Comparison of ENCODE assay signal across 16 cellular contexts in the genomic region with DNA sequence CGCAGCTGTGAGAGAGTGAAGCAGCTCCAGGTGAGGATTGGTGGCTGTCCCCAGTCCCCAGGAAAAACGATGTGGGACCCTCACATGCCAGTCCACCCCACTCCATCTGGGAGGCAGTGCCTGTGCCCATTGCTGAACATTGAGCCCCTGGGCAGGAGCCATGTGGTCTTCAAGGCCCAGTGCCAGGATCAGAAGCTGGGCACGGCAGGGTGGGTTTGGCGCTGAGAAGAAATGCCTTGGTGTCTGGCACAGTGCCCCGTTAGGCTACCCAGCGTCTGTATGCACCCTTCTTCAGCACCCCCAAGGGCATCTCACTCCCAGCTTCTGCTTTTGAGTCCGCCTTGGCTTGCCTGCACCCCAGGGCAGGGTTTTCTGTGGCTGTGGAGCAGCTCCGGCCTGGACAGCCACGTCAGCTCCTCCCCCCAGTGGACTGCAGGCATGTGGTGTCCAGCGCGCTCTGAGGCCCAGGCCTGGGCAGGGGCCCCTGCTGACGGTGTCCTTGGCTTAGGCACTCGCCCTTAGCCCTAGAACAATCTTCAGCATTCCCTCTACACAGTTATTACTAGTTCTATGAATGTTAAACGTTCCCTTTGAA. TPM values are rescaled to one million over a fixed set of nuclear protein-coding genes. Genes with fewer than 3 reads are reported as not detected.
A peak's percentile ranks its signal among the peaks of the same experiment; 100 is the strongest.
DNase-seq lines count a peak whose midpoint lies in the region; ATAC-seq and TF ChIP-seq lines count a peak whose summit lies in the region.
"Had no signal": no experiment of that assay in that cellular context is flagged by ENCODE, and none has a peak within 500 bp of the region (broad histone marks: within the 10 kb centered on the region; RNA-seq: fewer than 3 reads in every experiment).

No MANE protein-coding gene starts in this region.

- H3K4me1 Mint-ChIP-seq in activated T-cell treated with anti-CD3 and anti-CD28 coated beads, Interleukin-2, amount 50 U/mL, for 24 hours (ENCODE audit: low read depth), result no peaks in the 10 kb centered on the region
- H3K4me1 Mint-ChIP-seq in neural progenitor cell, result peaks cover 35% of the 10 kb centered on the region
- H3K4me1 Mint-ChIP-seq: activated naive CD8-positive, alpha-beta T cell treated with anti-CD3 and anti-CD28 coated beads, Interleukin-2, amount 10 ng/mL, durations not matched to agents 7 days and 5 days had no signal

- H3K4me3 ChIP-seq in neural progenitor cell, result no peak overlapping the region
- no peak overlapping the region for H3K4me3 ChIP-seq in aorta (ENCODE audit: low read length in 2 of 2)
- H3K4me3 ChIP-seq: mucosa of descending colon, SJCRH30 had no signal

- no peaks in the 10 kb centered on the region for H3K9me3 ChIP-seq in neural progenitor cell (ENCODE audit: low read depth)
- no peaks in the 10 kb centered on the region for H3K9me3 ChIP-seq in aorta (ENCODE audit: control insufficient read depth, low read length)
- H3K9me3 ChIP-seq: mucosa of descending colon had no signal

- no peak overlapping the region for H3K9ac ChIP-seq in neural progenitor cell

- H3K4me3 Mint-ChIP-seq in activated T-cell treated with anti-CD3 and anti-CD28 coated beads, Interleukin-2, amount 50 U/mL, for 24 hours, result no peak overlapping the region
- H3K4me3 Mint-ChIP-seq in neural progenitor cell, result peak overlapping the region; percentile 33
- H3K4me3 Mint-ChIP-seq: activated naive CD8-positive, alpha-beta T cell treated with anti-CD3 and anti-CD28 coated beads, Interleukin-2, amount 10 ng/mL, durations not matched to agents 7 days and 5 days had no signal

- H3K36me3 ChIP-seq in neural progenitor cell (no peaks in the 10 kb centered on the region), aorta (ENCODE audit: control insufficient read depth in 1 of 2, insufficient read depth in 2 of 2, low read length in 1 of 2) (no peaks in the 10 kb centered on the region)

- no peak overlapping the region for H2AFZ ChIP-seq in neural progenitor cell (replicated peaks)

- H3K36me3 Mint-ChIP-seq in activated T-cell treated with anti-CD3 and anti-CD28 coated beads, Interleukin-2, amount 50 U/mL, for 24 hours (ENCODE audit: low read depth), result peaks cover 9% of the 10 kb centered on the region
- peaks cover 34% of the 10 kb centered on the region for H3K36me3 Mint-ChIP-seq in neural progenitor cell

- H3K4me1 ChIP-seq in neural progenitor cell (peaks cover 30% of the 10 kb centered on the region), aorta (ENCODE audit: control insufficient read depth in 1 of 2, insufficient read depth in 2 of 2, low read length in 2 of 2) (no peaks in the 10 kb centered on the region)
- H3K4me1 ChIP-seq: SJCRH30 had no signal

- peaks cover 45% of the 10 kb centered on the region for H3K79me2 ChIP-seq in neural progenitor cell (ENCODE audit: low read depth)

- no peak overlapping the region for H3K27ac Mint-ChIP-seq in activated T-cell treated with anti-CD3 and anti-CD28 coated beads, Interleukin-2, amount 50 U/mL, for 24 hours
- H3K27ac Mint-ChIP-seq in neural progenitor cell, result peak overlapping the region; percentile 97
- H3K27ac Mint-ChIP-seq: activated naive CD8-positive, alpha-beta T cell treated with anti-CD3 and anti-CD28 coated beads, Interleukin-2, amount 10 ng/mL, durations not matched to agents 7 days and 5 days had no signal

- H4K20me1 ChIP-seq in neural progenitor cell (ENCODE audit: low read depth), result peaks cover 12% of the 10 kb centered on the region

- peak; percentile 12 for DNase-seq in activated T-cell treated with anti-CD3 and anti-CD28 coated beads, Interleukin-2, amount 50 U/mL, for 24 hours
- DNase-seq in activated T-cell treated with anti-CD3 and anti-CD28 coated beads for 4 hours (no peak), Right ventricle myocardium inferior (ENCODE audit: missing footprints) (peak; percentile 84), neural progenitor cell (ENCODE audit: low spot score) (no peak), aorta (peak; percentile 50 to 74)
- DNase-seq: ACHN; activated CD4-positive, alpha-beta T cell treated with anti-CD3 and anti-CD28 coated beads, Interleukin-2, amount 50 U/mL, for 1 hour; activated naive CD8-positive, alpha-beta T cell treated with anti-CD3 and anti-CD28 coated beads, Interleukin-2, amount 10 ng/mL, durations not matched to agents 7 days and 5 days; GOT3; Kasumi-1; SJCRH30; stimulated activated CD4-positive, alpha-beta T cell treated with anti-CD3 and anti-CD28 coated beads, Interleukin-1b, Interleukin-23, amount 100 ng/mL, for 48 hours had no signal

- H3K27ac ChIP-seq in neural progenitor cell (peak overlapping the region; percentile 96), aorta (ENCODE audit: low read depth in 1 of 2, low read length in 2 of 2) (no peak overlapping the region)
- H3K27ac ChIP-seq: SJCRH30 had no signal

- peaks cover 20% of the 10 kb centered on the region for H3F3A ChIP-seq in neural progenitor cell (ENCODE audit: low read depth)

- H3K27me3 ChIP-seq in neural progenitor cell, result no peaks in the 10 kb centered on the region
- H3K27me3 ChIP-seq in aorta (ENCODE audit: control insufficient read depth in 1 of 2, insufficient read depth in 2 of 2, low read length in 1 of 2), result no peaks in the 10 kb centered on the region
- H3K27me3 ChIP-seq: SJCRH30 had no signal

- H3K9me3 Mint-ChIP-seq in activated T-cell treated with anti-CD3 and anti-CD28 coated beads, Interleukin-2, amount 50 U/mL, for 24 hours, result no peaks in the 10 kb centered on the region
- peaks cover 20% of the 10 kb centered on the region for H3K9me3 Mint-ChIP-seq in neural progenitor cell
- H3K9me3 Mint-ChIP-seq: activated naive CD8-positive, alpha-beta T cell treated with anti-CD3 and anti-CD28 coated beads, Interleukin-2, amount 10 ng/mL, durations not matched to agents 7 days and 5 days had no signal

- 59% methylated on average over 14 of the region's 14 CpGs for WGBS in aorta, 2 donors

- no peak for TF ChIP-seq CTCF in neural progenitor cell (IDR thresholded peaks at IDR 0.05)

- intact Hi-C loops in Right ventricle myocardium inferior (cut with DNase I), result no loop called here
- intact Hi-C loops in aorta (cut with DNase I), result no loop called here

- peak; percentile 86 for ATAC-seq in Right ventricle myocardium inferior
- ATAC-seq in aorta (ENCODE audit: low FRiP score), result peak; percentile 79
- ATAC-seq in GM19395 (IDR thresholded peaks at IDR 0.05; ENCODE audit: unreplicated experiment), result no peak
- no peak for ATAC-seq in GM21367 (IDR thresholded peaks at IDR 0.05; ENCODE audit: unreplicated experiment)
- ATAC-seq in HG02610 (IDR thresholded peaks at IDR 0.05; ENCODE audit: unreplicated experiment), result no peak

- no peaks in the 10 kb centered on the region for H3K27me3 Mint-ChIP-seq in activated T-cell treated with anti-CD3 and anti-CD28 coated beads, Interleukin-2, amount 50 U/mL, for 24 hours
- no peaks in the 10 kb centered on the region for H3K27me3 Mint-ChIP-seq in neural progenitor cell (ENCODE audit: insufficient read depth, low read depth)

- H3K4me2 ChIP-seq in neural progenitor cell, result peak overlapping the region; percentile 72

RNA-seq across cellular contexts. Expression of a gene that starts 28.6 kb away (rescaled TPM):
- total RNA-seq in Right ventricle myocardium inferior, result 21.0 TPM
- 36.6 and 140 TPM in 2 replicates for total RNA-seq in neural progenitor cell (ENCODE audit: low replicate concordance)
- 10 to 100 TPM; 23.9 to 40.4 TPM for total RNA-seq in aorta
- polyA plus RNA-seq in aorta, result 10 to 100 TPM; 10.3 to 28.2 TPM

Comparison
In these comparisons a context has a peak if more than half of its experiments do, and no peak if none do; other contexts are left out.
1. DNase-seq: peak in activated T-cell treated with anti-CD3 and anti-CD28 coated beads, Interleukin-2, amount 50 U/mL, for 24 hours (single experiment), Right ventricle myocardium inferior (single experiment) and aorta (2 of 2); none in activated T-cell treated with anti-CD3 and anti-CD28 coated beads for 4 hours (single experiment) and neural progenitor cell (single experiment).
2. ATAC-seq: peak in Right ventricle myocardium inferior (single experiment) and aorta (single experiment); none in GM19395 (single experiment), GM21367 (single experiment) and HG02610 (single experiment).